8 cellular contexts compared by ENCODE assay signal in genomic region chr4:138241281-138242075, GRCh38. TPM values are rescaled to one million over a fixed set of nuclear protein-coding genes. Genes with fewer than 3 reads are reported as not detected.
DNase-seq lines count a peak whose midpoint lies in the region; ATAC-seq and TF ChIP-seq lines count a peak whose summit lies in the region.

No MANE protein-coding gene starts in this region.

- ATAC-seq in HG02943 (IDR thresholded peaks at IDR 0.05; ENCODE audit: low read depth, unreplicated experiment) (peak; percentile 1), HG03520 (IDR thresholded peaks at IDR 0.05; ENCODE audit: unreplicated experiment) (no peak), HG03095 (IDR thresholded peaks at IDR 0.05; ENCODE audit: unreplicated experiment) (no peak)

- H4K91ac ChIP-seq in trophoblast cell (ENCODE audit: low read depth, low read length) = peak overlapping the region; percentile 53

- peak overlapping the region; percentile 17 for H4K8ac ChIP-seq in trophoblast cell (ENCODE audit: low read depth, low read length)

- H3K36me3 ChIP-seq in SU-DHL-6 (ENCODE audit: low read length) (no peaks in the 10 kb centered on the region), trophoblast cell (ENCODE audit: control insufficient read depth in 1 of 2, insufficient read depth in 2 of 2, low read length in 2 of 2) (no peaks in the 10 kb centered on the region)

- peak; percentile 25 for DNase-seq in NCI-H82 (lab: John Stamatoyannopoulos, UW)
- DNase-seq in NCI-H82 treated with DMSO at 0.1 percent for 48 hours (lab: John Stamatoyannopoulos, UW; ENCODE audit: unreplicated experiment) = no peak
- DNase-seq in epithelial cell of prostate (ENCODE audit: low read depth, low spot score) = no peak
- DNase-seq in trophoblast cell = no peak

- peak overlapping the region; percentile 59 for H2BK5ac ChIP-seq in trophoblast cell (ENCODE audit: low read depth, low read length, poor library complexity)

- H3K23ac ChIP-seq in trophoblast cell (ENCODE audit: low read length) = no peak overlapping the region

- H3K9me2 ChIP-seq in SU-DHL-6 (replicated peaks; ENCODE audit: insufficient read depth, low read length) = no peaks in the 10 kb centered on the region

- peak overlapping the region; percentile 55 for H3K18ac ChIP-seq in trophoblast cell (ENCODE audit: low read length)

- H3K4me2 ChIP-seq in SU-DHL-6 (ENCODE audit: low read depth, low read length, poor library complexity, severe bottlenecking) (peak overlapping the region; percentile 94), trophoblast cell (ENCODE audit: low read length) (peak overlapping the region; percentile 78)

- H3K79me2 ChIP-seq in SU-DHL-6 (ENCODE audit: insufficient read depth, low read length) (peaks cover 30% of the 10 kb centered on the region), trophoblast cell (ENCODE audit: control insufficient read depth, insufficient read depth, low read length, poor library complexity) (no peaks in the 10 kb centered on the region)

- H3K4me3 ChIP-seq in SU-DHL-6 (ENCODE audit: insufficient read depth, low read length, poor library complexity, severe bottlenecking) = peak overlapping the region; percentile 60
- H3K4me3 ChIP-seq in trophoblast cell (ENCODE audit: low read depth, low read length) = no peak overlapping the region

- no peak overlapping the region for H2BK120ac ChIP-seq in trophoblast cell (ENCODE audit: insufficient read depth, low read length, poor library complexity)

- H3K27ac ChIP-seq in SU-DHL-6 (ENCODE audit: low read depth, low read length) = peak overlapping the region; percentile 91
- peak overlapping the region; percentile 97 for H3K27ac ChIP-seq in epithelial cell of prostate
- peak overlapping the region; percentile 24 for H3K27ac ChIP-seq in trophoblast cell (ENCODE audit: low read depth, low read length)

- peaks cover 4% of the 10 kb centered on the region for H3K79me1 ChIP-seq in trophoblast cell (ENCODE audit: low read length)

- H3K27me3 ChIP-seq in SU-DHL-6 (ENCODE audit: low read length) (no peaks in the 10 kb centered on the region), trophoblast cell (ENCODE audit: insufficient read depth, low read length) (no peaks in the 10 kb centered on the region)

- H3K9me3 ChIP-seq in SU-DHL-6 (ENCODE audit: insufficient read depth, low read length) (no peaks in the 10 kb centered on the region), trophoblast cell (ENCODE audit: insufficient read depth, low read depth, low read length) (no peaks in the 10 kb centered on the region)

- H4K12ac ChIP-seq in trophoblast cell (ENCODE audit: low read depth, low read length) = no peak overlapping the region

- no CpG with 5 or more reads among the region's 13 CpGs for WGBS in trophoblast cell (ENCODE audit: extremely low coverage, insufficient coverage, insufficient read length)

- H2AK5ac ChIP-seq in trophoblast cell (ENCODE audit: low read length) = no peak overlapping the region

- no peaks in the 10 kb centered on the region for H4K20me1 ChIP-seq in SU-DHL-6 (ENCODE audit: low read depth, low read length)

- H3K4me1 ChIP-seq in trophoblast cell (ENCODE audit: control insufficient read depth in 1 of 2, insufficient read depth in 2 of 2, low read length in 2 of 2) = peaks cover 3 to 5% of the 10 kb centered on the region in 2 experiments

- H3K9ac ChIP-seq in SU-DHL-6 (ENCODE audit: low read length) (peak overlapping the region; percentile 73), trophoblast cell (ENCODE audit: low read length) (no peak overlapping the region)

- no peak overlapping the region for H2AFZ ChIP-seq in SU-DHL-6 (ENCODE audit: low read depth, low read length, severe bottlenecking)
- H2AFZ ChIP-seq in trophoblast cell (ENCODE audit: insufficient read depth, low read length, poor library complexity) = peak overlapping the region; percentile 69

- H3F3A ChIP-seq in SU-DHL-6 (ENCODE audit: insufficient read depth) = peaks cover 7% of the 10 kb centered on the region

- TF ChIP-seq CTCF in SU-DHL-6 (IDR thresholded peaks at IDR 0.05; ENCODE audit: insufficient read depth, low read length, poor library complexity, severe bottlenecking) = no peak

- H3K14ac ChIP-seq in trophoblast cell (ENCODE audit: low read length) = peak overlapping the region; percentile 25

- H3K4ac ChIP-seq in trophoblast cell (ENCODE audit: low read depth, low read length) = no peak overlapping the region

- peak overlapping the region; percentile 11 for H2BK12ac ChIP-seq in trophoblast cell (ENCODE audit: low read length)

RNA-seq across cellular contexts. Expression of gene SLC7A11, which starts 0.7 kb away (rescaled TPM):
- polyA plus RNA-seq in trophoblast cell (2013) = 57.3 and 64.9 TPM in 2 replicates

Comparison
In these comparisons a context has a peak if more than half of its experiments do, and no peak if none do; other contexts are left out.
1. H3K27ac ChIP-seq: peak in every context shown above with its lines; median percentile 97 in epithelial cell of prostate; 91 in SU-DHL-6; 24 in trophoblast cell.